Comparison of ENCODE assay signal across 11 cellular contexts in the genomic region with DNA sequence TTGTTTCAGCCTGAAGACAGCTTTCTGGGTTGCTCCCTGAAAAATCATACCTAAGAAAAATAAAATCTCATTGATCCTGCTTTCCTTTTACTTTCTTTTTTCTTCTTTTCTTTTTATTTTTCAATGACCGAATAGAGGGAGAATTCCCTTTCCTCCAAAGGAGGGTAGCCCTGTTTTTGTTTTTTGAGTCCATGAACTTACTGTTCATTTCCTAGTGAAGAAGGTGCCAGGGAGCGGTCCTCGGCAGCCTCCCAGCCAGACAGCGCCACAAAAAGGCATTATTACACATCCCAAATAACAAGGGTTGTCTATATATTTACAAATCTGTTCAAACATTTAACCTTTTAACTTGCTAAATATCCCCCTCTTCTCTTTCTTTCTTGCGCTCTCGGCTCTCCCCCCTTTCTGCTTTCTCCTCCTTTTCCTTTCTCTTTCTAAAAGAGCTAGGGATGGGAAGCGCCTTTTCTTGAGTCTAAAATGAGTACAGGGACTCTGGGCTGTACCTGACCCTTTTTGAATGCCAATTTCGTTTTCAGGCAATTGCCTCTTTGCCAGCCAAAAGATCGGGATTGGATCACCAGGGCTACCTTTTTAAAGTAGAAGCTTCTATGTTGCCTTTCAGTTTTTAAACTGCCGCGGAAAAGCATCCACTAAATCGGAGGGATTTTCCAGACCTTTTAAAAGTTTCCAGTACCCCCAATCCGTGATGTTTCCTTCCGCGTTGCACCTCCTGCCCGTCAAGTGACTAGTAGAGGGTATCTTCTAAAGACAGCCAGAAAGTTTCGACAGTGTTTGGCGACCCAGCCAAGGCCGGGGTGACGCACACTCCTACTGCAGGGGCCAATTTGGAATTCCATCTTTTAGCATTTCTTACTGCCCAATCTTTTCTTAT.
DNase-seq lines count a peak whose midpoint lies in the region; ATAC-seq, FAIRE-seq and TF ChIP-seq lines count a peak whose summit lies in the region.
"Had no signal": no experiment of that assay in that cellular context is flagged by ENCODE, and none has a peak within 500 bp of the region (broad histone marks: within the 10 kb centered on the region; RNA-seq: fewer than 3 reads in every experiment).

No MANE protein-coding gene starts in this region.

- H3K9me3 ChIP-seq in A549 (no peaks in the 10 kb centered on the region), esophagus squamous epithelium (no peaks in the 10 kb centered on the region)
- peaks cover 0 to 10% (median 0%) of the 10 kb centered on the region in 3 experiments for H3K9me3 ChIP-seq in naive thymus-derived CD4-positive, alpha-beta T cell (ENCODE audit: control insufficient read depth in 2 of 3, low read length in 3 of 3)

- CTCF ChIA-PET in A549 (lab: Yijun Ruan, JAX): interaction anchor here (0.8 to 1.0 kb wide), 2 partner anchors 537 to 548 kb away, joined by 3 read pairs; no protein-coding TSS in a partner anchor
- CTCF ChIA-PET in naive thymus-derived CD4-positive, alpha-beta T cell (lab: Charles Lee): no interaction called here

- no peaks in the 10 kb centered on the region for H3K36me3 ChIP-seq in esophagus squamous epithelium
- H3K36me3 ChIP-seq in naive thymus-derived CD4-positive, alpha-beta T cell (ENCODE audit: control insufficient read depth in 2 of 3, insufficient read depth in 3 of 3, low read length in 3 of 3): no peaks in the 10 kb centered on the region

- H3K4me3 ChIP-seq in A549 (peak overlapping the region; percentile 48; the same call in 2 of the 3 replicates), esophagus squamous epithelium (peak overlapping the region; percentile 2 to 65 (median 50))
- H3K4me3 ChIP-seq in naive thymus-derived CD4-positive, alpha-beta T cell (ENCODE audit: low read length): peak overlapping the region; percentile 31

- peaks cover 7 to 22% (median 9%) of the 10 kb centered on the region in 7 donors for H3K4me1 Mint-ChIP-seq in naive thymus-derived CD4-positive, alpha-beta T cell
- H3K4me1 Mint-ChIP-seq in nephron progenitor cell: peaks cover 16% of the 10 kb centered on the region

- peaks cover 5% of the 10 kb centered on the region; the same call in 1 of the 3 replicates for H3K4me1 ChIP-seq in A549
- H3K4me1 ChIP-seq in esophagus squamous epithelium: peaks cover 15 to 65% (median 31%) of the 10 kb centered on the region in 3 donors
- peaks cover 19 to 24% of the 10 kb centered on the region in 2 donors for H3K4me1 ChIP-seq in naive thymus-derived CD4-positive, alpha-beta T cell (ENCODE audit: control insufficient read depth in 2 of 2, insufficient read depth in 2 of 2, low read length in 2 of 2)

- H3K27ac ChIP-seq in A549 (no peak overlapping the region), esophagus squamous epithelium (peak overlapping the region in 3 of 4 donors; percentile 27 to 43 (median 31))
- no peak overlapping the region for H3K27ac ChIP-seq in naive thymus-derived CD4-positive, alpha-beta T cell (ENCODE audit: low read depth, low read length)

- TF ChIP-seq POLR2A in A549 (IDR thresholded peaks at IDR 0.05; ENCODE audit: low read length) (no peak), esophagus squamous epithelium (IDR thresholded peaks at IDR 0.05) (no peak)

- 63% methylated on average over 20 of the region's 20 CpGs for whole genome bisulfite sequencing in A549 (ENCODE audit: missing lambda C conversion rate)
- WGBS in esophagus squamous epithelium, 2 donors: 9% methylated on average over 20 of the region's 20 CpGs

- H3K9me3 Mint-ChIP-seq in naive thymus-derived CD4-positive, alpha-beta T cell: peaks cover 0 to 26% (median 13%) of the 10 kb centered on the region in 11 donors
- H3K9me3 Mint-ChIP-seq in nephron progenitor cell: no peaks in the 10 kb centered on the region
- H3K9me3 Mint-ChIP-seq: WTC11 had no signal

- no peak for TF ChIP-seq EP300 in A549 (IDR thresholded peaks at IDR 0.05)

- no peak overlapping the region for H3K27ac Mint-ChIP-seq in naive thymus-derived CD4-positive, alpha-beta T cell
- no peak overlapping the region for H3K27ac Mint-ChIP-seq in nephron progenitor cell
- H3K27ac Mint-ChIP-seq: WTC11 had no signal

- H3K36me3 Mint-ChIP-seq in naive thymus-derived CD4-positive, alpha-beta T cell: peaks cover 0 to 7% (median 4%) of the 10 kb centered on the region in 5 donors
- H3K36me3 Mint-ChIP-seq in nephron progenitor cell (ENCODE audit: low read depth): no peaks in the 10 kb centered on the region
- H3K36me3 Mint-ChIP-seq: WTC11 had no signal

- intact Hi-C loops in esophagus squamous epithelium (cut with DNase I): loop anchor here (10.0 kb wide), 1 partner anchor 532 kb away; no protein-coding TSS in a partner anchor
- intact Hi-C loops in naive thymus-derived CD4-positive, alpha-beta T cell (cut with micrococcal nuclease): loop anchor here (5.0 kb wide), 5 partner anchors 44 to 361 kb away; a partner anchor contains a TSS

- peaks cover 4 to 95% (median 9%) of the 10 kb centered on the region in 4 donors for H3K27me3 ChIP-seq in esophagus squamous epithelium
- peaks cover 17 to 28% of the 10 kb centered on the region in 2 donors for H3K27me3 ChIP-seq in naive thymus-derived CD4-positive, alpha-beta T cell (ENCODE audit: control insufficient read depth in 2 of 2, insufficient read depth in 2 of 2, low read length in 2 of 2)

- peaks cover 16 to 49% (median 42%) of the 10 kb centered on the region in 5 donors for H3K27me3 Mint-ChIP-seq in naive thymus-derived CD4-positive, alpha-beta T cell
- H3K27me3 Mint-ChIP-seq in nephron progenitor cell (ENCODE audit: low read depth, poor library complexity): no peaks in the 10 kb centered on the region

- ATAC-seq in A549 (no peak), HG03457 (IDR thresholded peaks at IDR 0.05; ENCODE audit: unreplicated experiment) (no peak)
- ATAC-seq in naive thymus-derived CD4-positive, alpha-beta T cell: no peak
- ATAC-seq: WTC11 had no signal

- no peak for TF ChIP-seq RAD21 in A549 (conservative IDR thresholded peaks at IDR 0.05 in 1 of 2, IDR thresholded peaks at IDR 0.05 in 1 of 2)

- peak overlapping the region; percentile 98 for H3K4me2 ChIP-seq in A549

- no peak for TF ChIP-seq CTCF in A549 (IDR thresholded peaks at IDR 0.05)
- TF ChIP-seq CTCF in esophagus squamous epithelium (IDR thresholded peaks at IDR 0.05): no peak
- TF ChIP-seq CTCF in nephron progenitor cell (IDR thresholded peaks at IDR 0.05): no peak

- FAIRE-seq in A549 (lab: Jason Lieb, UNC): no peak

- DNase-seq in A549 (ENCODE audit: low read depth in 1 of 2, low spot score in 1 of 2) (no peak), LHCN-M2 (ENCODE audit: low read depth) (peak; percentile 1), esophagus squamous epithelium (lab: John Stamatoyannopoulos, UW) (no peak), COLO829 (ENCODE audit: low spot score) (no peak), nephron progenitor cell (no peak)
- peak in 1 of 9 donors; percentile 21 for DNase-seq in naive thymus-derived CD4-positive, alpha-beta T cell
- DNase-seq in activated naive CD4-positive, alpha-beta T cell treated with Interleukin-2 at 50 U/mL for 16 hours: no peak
- DNase-seq: cortex of kidney, NCI-H1105 had no signal

- POLR2A ChIA-PET in A549 (lab: Yijun Ruan, JAX): no interaction called here
- POLR2A ChIA-PET in naive thymus-derived CD4-positive, alpha-beta T cell (lab: Charles Lee): no interaction called here

- H3K4me3 Mint-ChIP-seq in naive thymus-derived CD4-positive, alpha-beta T cell: no peak overlapping the region
- no peak overlapping the region for H3K4me3 Mint-ChIP-seq in nephron progenitor cell

TF ChIP-seq in A549, 52 proteins besides CTCF, POLR2A, EP300 and RAD21:
- TF ChIP-seq, protein P1, sequence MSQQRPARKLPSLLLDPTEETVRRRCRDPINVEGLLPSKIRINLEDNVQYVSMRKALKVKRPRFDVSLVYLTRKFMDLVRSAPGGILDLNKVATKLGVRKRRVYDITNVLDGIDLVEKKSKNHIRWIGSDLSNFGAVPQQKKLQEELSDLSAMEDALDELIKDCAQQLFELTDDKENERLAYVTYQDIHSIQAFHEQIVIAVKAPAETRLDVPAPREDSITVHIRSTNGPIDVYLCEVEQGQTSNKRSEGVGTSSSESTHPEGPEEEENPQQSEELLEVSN (IDR thresholded peaks at IDR 0.05; ENCODE audit: borderline replicate concordance, low read depth): no peak
- peak; percentile 99 for TF ChIP-seq RNF2 (IDR thresholded peaks at IDR 0.05; ENCODE audit: borderline replicate concordance, low read depth)
- no peak for TF ChIP-seq ZNF302 (CRISPR knock-in tag; IDR thresholded peaks at IDR 0.05)
- peak; percentile 29 for TF ChIP-seq ZFP36 (IDR thresholded peaks at IDR 0.05; ENCODE audit: borderline replicate concordance, partially characterized antibody)
- TF ChIP-seq MAZ (IDR thresholded peaks at IDR 0.05; ENCODE audit: borderline replicate concordance, low read depth, low read length): no peak
- TF ChIP-seq PHF8 (IDR thresholded peaks at IDR 0.05; ENCODE audit: borderline replicate concordance, low read depth): no peak
- no peak for TF ChIP-seq CBX2 (IDR thresholded peaks at IDR 0.05; ENCODE audit: borderline replicate concordance, low read depth)
- TF ChIP-seq CBX8 (IDR thresholded peaks at IDR 0.05): peak; percentile 96
- TF ChIP-seq NPAS2 (CRISPR knock-in tag; IDR thresholded peaks at IDR 0.05; ENCODE audit: borderline replicate concordance): no peak
- TF ChIP-seq, protein P2, sequence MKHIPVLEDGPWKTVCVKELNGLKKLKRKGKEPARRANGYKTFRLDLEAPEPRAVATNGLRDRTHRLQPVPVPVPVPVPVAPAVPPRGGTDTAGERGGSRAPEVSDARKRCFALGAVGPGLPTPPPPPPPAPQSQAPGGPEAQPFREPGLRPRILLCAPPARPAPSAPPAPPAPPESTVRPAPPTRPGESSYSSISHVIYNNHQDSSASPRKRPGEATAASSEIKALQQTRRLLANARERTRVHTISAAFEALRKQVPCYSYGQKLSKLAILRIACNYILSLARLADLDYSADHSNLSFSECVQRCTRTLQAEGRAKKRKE (CRISPR knock-in tag; IDR thresholded peaks at IDR 0.05; ENCODE audit: low read depth): no peak
- no peak for TF ChIP-seq FOSL2 (IDR thresholded peaks at IDR 0.05)
- TF ChIP-seq FOSL2 (CRISPR knock-in tag; IDR thresholded peaks at IDR 0.05): no peak
- no peak for TF ChIP-seq HOXB13 (CRISPR knock-in tag; IDR thresholded peaks at IDR 0.05; ENCODE audit: low read depth)
- TF ChIP-seq CEBPB (IDR thresholded peaks at IDR 0.05): no peak
- TF ChIP-seq CHD2 (IDR thresholded peaks at IDR 0.05; ENCODE audit: low read length, partially characterized antibody): no peak

Comparison
In these comparisons a context has a peak if more than half of its experiments do, and no peak if none do; other contexts are left out.
1. H3K27ac ChIP-seq: peak in esophagus squamous epithelium (3 of 4); none in A549 (0 of 2) and naive thymus-derived CD4-positive, alpha-beta T cell (single experiment).
2. Peak in every context shown above with its lines, with median percentiles within 50 percentile points of each other: H3K4me3 ChIP-seq.